Comparison of ENCODE assay signal across 12 cellular contexts in genomic region chr4:38530486-38530885, GRCh38.
"Had no signal": no experiment of that assay in that cellular context is flagged by ENCODE, and none has a peak within 500 bp of the region (broad histone marks: within the 10 kb centered on the region; RNA-seq: fewer than 3 reads in every experiment).

No MANE protein-coding gene starts in this region.

- H3K27ac ChIP-seq: epithelial cell of prostate, uterus had no signal

- H3K9me3 ChIP-seq: colonic mucosa, heart right ventricle, pancreas, transverse colon, uterus had no signal

- H3K9me3 Mint-ChIP-seq: endodermal cell; memory B cell; natural killer cell treated with Interleukin-12 subunit alpha and Interleukin-12 subunit beta and Interleukin-15 and Interleukin-18, amount 100 ng/mL, for 72 hours; stimulated activated effector memory CD8-positive, alpha-beta T cell treated with anti-CD3 and anti-CD28 coated beads, Interleukin-12 subunit alpha, Interleukin-12 subunit beta, amount 100 ng/mL, for 72 hours had no signal

- H3K36me3 ChIP-seq: colonic mucosa, heart right ventricle, pancreas, transverse colon, uterus had no signal

- H3K4me3 Mint-ChIP-seq: activated CD8-positive, alpha-beta T cell treated with anti-CD3 and anti-CD28 coated beads, Interleukin-2, amount 10 ng/mL, durations not matched to agents 7 days and 5 days; activated naive CD8-positive, alpha-beta T cell treated with anti-CD3 and anti-CD28 coated beads for 36 hours; endodermal cell; memory B cell had no signal

- DNase-seq: heart right ventricle, uterus had no signal

- H3K27ac Mint-ChIP-seq: endodermal cell had no signal

- H3K4me3 ChIP-seq: colonic mucosa, heart right ventricle, pancreas, transverse colon, uterus had no signal

- H3K4me1 ChIP-seq: uterus had no signal

- H3K36me3 Mint-ChIP-seq: memory B cell; natural killer cell treated with Interleukin-12 subunit alpha and Interleukin-12 subunit beta and Interleukin-15 and Interleukin-18, amount 100 ng/mL, for 72 hours; stimulated activated effector memory CD8-positive, alpha-beta T cell treated with anti-CD3 and anti-CD28 coated beads, Interleukin-12 subunit alpha, Interleukin-12 subunit beta, amount 100 ng/mL, for 72 hours had no signal

- H3K27me3 Mint-ChIP-seq: activated naive CD8-positive, alpha-beta T cell treated with anti-CD3 and anti-CD28 coated beads for 36 hours; memory B cell; natural killer cell treated with Interleukin-12 subunit alpha and Interleukin-12 subunit beta and Interleukin-15 and Interleukin-18, amount 100 ng/mL, for 72 hours had no signal

- H3K27me3 ChIP-seq: colonic mucosa, heart right ventricle, pancreas, transverse colon, uterus had no signal

- H3K4me1 Mint-ChIP-seq: endodermal cell had no signal
